ENCODE assay signal across 22 cellular contexts in genomic region chr3:53645754-53646153, GRCh38.
"Had no signal": no experiment of that assay in that cellular context is flagged by ENCODE, and none has a peak within 500 bp of the region (broad histone marks: within the 10 kb centered on the region; RNA-seq: fewer than 3 reads in every experiment).

No MANE protein-coding gene starts in this region.

- H3K27me3 ChIP-seq: dorsolateral prefrontal cortex, stomach, transverse colon had no signal

- H3K9me3 ChIP-seq: neutrophil, stomach, thoracic aorta, transverse colon had no signal

- ATAC-seq: left cardiac atrium; left ventricle myocardium superior; natural killer cell treated with Interleukin-12 subunit alpha and Interleukin-12 subunit beta and Interleukin-15 and Interleukin-18, amount 100 ng/mL, for 72 hours; right cardiac atrium had no signal

- DNase-seq: cortex of kidney; dorsolateral prefrontal cortex; effector CD8-positive, alpha-beta T cell; foreskin fibroblast; immature natural killer cell; left cardiac atrium; left ventricle myocardium superior; mesenchymal stem cell; midbrain; posterior cingulate gyrus; right cardiac atrium; small intestine; stimulated activated CD4-positive, alpha-beta T cell treated with anti-CD3 and anti-CD28 coated beads, Interleukin-12 subunit alpha, Interleukin-12 subunit beta, amount 100 ng/mL, for 4 hours; stimulated activated naive CD4-positive, alpha-beta T cell; stomach; substantia nigra; transverse colon had no signal

- FAIRE-seq: keratinocyte, small intestine had no signal

- H3K36me3 ChIP-seq: neutrophil, stomach, thoracic aorta, transverse colon had no signal

- H3K4me3 ChIP-seq: dorsolateral prefrontal cortex, lung, stomach, thoracic aorta, transverse colon had no signal

- H3K4me1 ChIP-seq: stomach had no signal

- H3K27ac ChIP-seq: dorsolateral prefrontal cortex, neutrophil, stomach, thoracic aorta, transverse colon had no signal
